8 cellular contexts compared by ENCODE assay signal in the genomic region with DNA sequence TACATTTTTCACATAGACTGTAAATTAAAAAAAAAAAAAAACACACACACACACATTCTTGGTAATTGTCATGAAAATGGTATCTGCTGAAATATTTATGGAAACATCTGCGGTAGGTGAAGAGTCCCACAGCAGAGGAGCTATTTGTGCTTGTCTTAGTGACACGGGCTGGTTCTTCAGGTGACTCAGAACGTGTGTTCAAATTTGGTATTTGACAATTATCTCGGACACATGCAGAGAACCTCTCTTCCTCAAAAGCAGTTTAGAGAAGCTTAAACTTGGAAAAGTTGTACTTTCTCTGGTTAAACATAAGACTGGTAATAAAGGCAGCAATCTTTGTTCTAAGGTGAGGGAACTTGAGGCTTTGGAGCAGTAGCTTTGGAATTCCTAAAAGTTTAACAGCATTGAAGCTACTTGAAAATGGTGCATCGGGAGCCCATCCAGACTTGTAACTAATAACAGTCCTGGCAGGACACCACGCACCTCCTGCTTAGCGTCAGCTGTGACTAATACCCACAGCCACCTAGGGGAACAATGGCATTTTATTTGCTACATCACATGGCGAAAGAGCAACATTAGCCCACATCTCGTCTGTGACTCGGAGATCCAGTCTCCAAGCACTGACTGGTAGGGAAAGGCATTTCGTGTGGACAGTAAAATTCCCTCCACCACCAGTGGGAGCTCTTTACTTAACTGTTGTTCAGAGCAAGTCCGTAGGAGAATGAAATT.
DNase-seq lines count a peak whose midpoint lies in the region; ATAC-seq, FAIRE-seq and TF ChIP-seq lines count a peak whose summit lies in the region.

No MANE protein-coding gene starts in this region.

- peak overlapping the region; percentile 95 for H2AFZ ChIP-seq in HCT116 (ENCODE audit: low read depth, low read length, poor library complexity, severe bottlenecking)

- peak; percentile 17 for DNase-seq in AG08396 (ENCODE audit: low spot score)
- peak; percentile 79 for DNase-seq in HCT116 (ENCODE audit: low read depth, low spot score)
- DNase-seq in OCI-M1 (lab: John Stamatoyannopoulos, UW), result peak; percentile 77
- peak; percentile 94 for DNase-seq in medulla oblongata (ENCODE audit: extremely low spot score)
- no peak for DNase-seq in NCI-H2029 (lab: John Stamatoyannopoulos, UW)
- no peak for DNase-seq in NCI-H2196 (lab: John Stamatoyannopoulos, UW; ENCODE audit: unreplicated experiment)

- H3K4me2 ChIP-seq in HCT116 (ENCODE audit: low read length), result peak overlapping the region; percentile 76

- H3K4me1 ChIP-seq in HCT116 (ENCODE audit: control insufficient read depth in 1 of 2, insufficient read depth in 2 of 2, low read length in 2 of 2), result peaks cover 0 to 12% of the 10 kb centered on the region in 2 experiments; a peak in 2 of 4 replicates

- peak; percentile 84 for TF ChIP-seq RAD21 in HCT116 (IDR thresholded peaks at IDR 0.05; ENCODE audit: low read depth)

- no peaks in the 10 kb centered on the region for H4K20me1 ChIP-seq in HCT116 (ENCODE audit: insufficient read depth)

- no peaks in the 10 kb centered on the region for H3K9me2 ChIP-seq in HCT116 (ENCODE audit: insufficient read depth)

- ATAC-seq in HCT116 (peak; percentile 97), HG03432 (IDR thresholded peaks at IDR 0.05; ENCODE audit: unreplicated experiment) (no peak)

- no peaks in the 10 kb centered on the region for H3K79me2 ChIP-seq in HCT116 (ENCODE audit: insufficient read depth, low read length)

- no peaks in the 10 kb centered on the region for H3K36me3 ChIP-seq in HCT116 (ENCODE audit: control insufficient read depth in 1 of 2, insufficient read depth in 2 of 2, low read length in 2 of 2)

- POLR2A ChIA-PET in HCT116 (lab: Charles Lee), result interaction anchor here (1.1 to 1.8 kb wide), 2 partner anchors 202 to 1965 kb away, joined by 3 to 7 read pairs; a partner anchor contains a TSS

- intact Hi-C loops in HCT116 (cut with micrococcal nuclease), result loop anchor here (1.0 kb wide), 2 partner anchors 1580 to 1965 kb away; no protein-coding TSS in a partner anchor

- no TSS peak for BruUV-seq in HCT116 (replicated peaks; lab: Mats Ljungman, UMichigan)

- no peak for TF ChIP-seq POLR2A in HCT116 (IDR thresholded peaks at IDR 0.05; ENCODE audit: borderline replicate concordance, extremely low read depth, insufficient read depth, insufficient read length)

- RAD21 ChIA-PET in HCT116 (lab: Charles Lee; ENCODE audit: low non-redundant PET in 1 of 2, low total read pairs in 2 of 2, uncharacterized antibody in 2 of 2, unreplicated experiment in 2 of 2), result interaction anchor here (0.6 to 1.2 kb wide), 2 partner anchors 631 to 1382 kb away, joined by 4 read pairs; no protein-coding TSS in a partner anchor

- H3K27ac ChIP-seq in HCT116 (ENCODE audit: low read depth, low read length), result no peak overlapping the region

- peak; percentile 35 to 76 (median 74); a peak in 5 of 6 replicates for TF ChIP-seq CTCF in HCT116 (IDR thresholded peaks at IDR 0.05 in 2 of 3, conservative IDR thresholded peaks at IDR 0.05 in 1 of 3; ENCODE audit: borderline replicate concordance in 1 of 3, insufficient read depth in 1 of 3, low read depth in 2 of 3, low read length in 2 of 3)

- CTCF ChIA-PET in HCT116 (lab: Charles Lee), result interaction anchor here (0.7 to 1.7 kb wide), 5 partner anchors 12 to 631 kb away, joined by 3 to 7 read pairs (median 4); no protein-coding TSS in a partner anchor

- peak overlapping the region; percentile 14; the same call in 1 of the 2 replicates for H3K9ac ChIP-seq in HCT116 (ENCODE audit: low read length)

- H3K9me3 ChIP-seq in HCT116 (ENCODE audit: control insufficient read depth in 1 of 2, insufficient read depth in 1 of 2, low read depth in 1 of 2, low read length in 2 of 2), result no peaks in the 10 kb centered on the region

- H3K4me3 ChIP-seq in HCT116 (replicated peaks in 1 of 2; ENCODE audit: low read depth in 1 of 2, low read length in 2 of 2), result peak overlapping the region; percentile 19 to 51; a peak in 3 of 4 replicates

- no peaks in the 10 kb centered on the region for H3K27me3 ChIP-seq in HCT116 (ENCODE audit: insufficient read depth, low read length)

- FAIRE-seq in endometrium (lab: Jason Lieb, UNC), result peak; percentile 45

TF ChIP-seq in HCT116, 20 proteins besides CTCF, POLR2A, EP300 and RAD21:
- peak; percentile 37; the same call in 1 of the 2 replicates for TF ChIP-seq CBX3 (IDR thresholded peaks at IDR 0.05; ENCODE audit: low read depth)
- TF ChIP-seq FOSL1 (IDR thresholded peaks at IDR 0.05; ENCODE audit: low read depth), result no peak

Comparison
In these comparisons a context has a peak if more than half of its experiments do, and no peak if none do; other contexts are left out.
1. DNase-seq: peak in AG08396 (single experiment), HCT116 (single experiment), OCI-M1 (single experiment) and medulla oblongata (single experiment); none in NCI-H2029 (single experiment) and NCI-H2196 (single experiment).